16 cellular contexts compared by ENCODE assay signal in genomic region chr13:77055158-77055557, GRCh38.
"Had no signal": no experiment of that assay in that cellular context is flagged by ENCODE, and none has a peak within 500 bp of the region (broad histone marks: within the 10 kb centered on the region; RNA-seq: fewer than 3 reads in every experiment).

No MANE protein-coding gene starts in this region.

- DNase-seq: colonic mucosa; dermis blood vessel endothelial cell; foreskin melanocyte; head of caudate nucleus; kidney; left cardiac atrium; occipital lobe; pancreas; psoas muscle; sigmoid colon; stimulated activated CD4-positive, alpha-beta T cell treated with anti-CD3 and anti-CD28 coated beads, Interleukin-2, amount 100 ng/mL, for 24 hours; stimulated activated naive CD4-positive, alpha-beta T cell treated with Interleukin-2 at 50 U/mL for 16 hours; trophoblast cell had no signal

- H3K27ac Mint-ChIP-seq: nephron had no signal

- H3K9me3 Mint-ChIP-seq: nephron had no signal

- H3K4me1 ChIP-seq: colonic mucosa, sigmoid colon had no signal

- H3K9me3 ChIP-seq: colonic mucosa, pancreas, psoas muscle, sigmoid colon had no signal

- H3K27ac ChIP-seq: colonic mucosa, hepatocyte, pancreas, psoas muscle, sigmoid colon, skin epidermis had no signal

- H3K4me2 ChIP-seq: hepatocyte had no signal

- ATAC-seq: left cardiac atrium, psoas muscle had no signal

- H2AFZ ChIP-seq: hepatocyte had no signal

- H3K79me2 ChIP-seq: hepatocyte had no signal

- H3K4me3 Mint-ChIP-seq: nephron had no signal

- H3K27me3 ChIP-seq: colonic mucosa, hepatocyte, pancreas, sigmoid colon had no signal

- FAIRE-seq: kidney, pancreas had no signal

- H3K36me3 ChIP-seq: colonic mucosa had no signal

- H3K4me1 Mint-ChIP-seq: nephron had no signal

- H3K4me3 ChIP-seq: colonic mucosa, hepatocyte, pancreas, psoas muscle, sigmoid colon, skin epidermis had no signal
